ENCODE assay signal across 9 cellular contexts in the genomic region with DNA sequence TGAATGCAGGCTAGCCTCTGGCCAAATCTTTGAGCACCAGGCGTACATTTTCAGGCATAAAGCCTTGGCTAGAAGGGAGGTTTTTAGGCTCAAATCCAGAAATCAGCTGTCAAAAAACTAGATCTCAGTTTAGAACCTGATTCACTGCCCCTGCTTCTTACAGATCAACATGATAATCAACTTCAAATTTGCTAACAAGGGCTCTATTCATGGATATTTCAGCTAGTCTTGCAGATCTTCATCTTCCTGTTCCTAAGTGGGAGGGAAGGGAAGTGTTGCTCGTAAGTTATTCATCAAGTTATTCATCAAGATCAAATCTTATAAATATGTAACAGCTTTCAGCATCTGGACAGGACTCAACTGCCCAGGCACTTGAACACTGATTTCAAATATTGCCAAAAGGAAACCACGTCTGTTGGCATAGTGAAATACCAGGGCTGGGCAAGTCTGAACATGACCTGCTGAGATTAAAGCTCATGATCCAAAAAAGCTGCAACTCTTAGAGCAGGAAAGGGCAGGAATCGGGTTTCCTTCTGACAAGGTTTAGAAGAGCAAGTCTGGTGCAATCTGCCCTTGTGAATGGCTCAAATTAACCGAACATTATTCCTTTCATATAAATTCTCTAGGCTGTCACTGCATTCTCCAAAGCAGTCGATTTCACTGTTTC.
DNase-seq lines count a peak whose midpoint lies in the region; ATAC-seq and TF ChIP-seq lines count a peak whose summit lies in the region.
"Had no signal": no experiment of that assay in that cellular context is flagged by ENCODE, and none has a peak within 500 bp of the region (broad histone marks: within the 10 kb centered on the region; RNA-seq: fewer than 3 reads in every experiment).

No MANE protein-coding gene starts in this region.

- no peak for TF ChIP-seq EP300 in sigmoid colon (IDR thresholded peaks at IDR 0.05)

- TF ChIP-seq POLR2A in sigmoid colon (IDR thresholded peaks at IDR 0.05), result no peak

- H3K27ac Mint-ChIP-seq in activated CD8-positive, alpha-beta T cell treated with anti-CD3 and anti-CD28 coated beads for 36 hours, result no peak overlapping the region

- TF ChIP-seq CTCF in heart right ventricle (IDR thresholded peaks at IDR 0.05) (no peak), sigmoid colon (IDR thresholded peaks at IDR 0.05) (no peak)
- no peak for TF ChIP-seq CTCF in activated CD8-positive, alpha-beta T cell treated with anti-CD3 and anti-CD28 coated beads for 36 hours (IDR thresholded peaks at IDR 0.05)

- DNase-seq in NOMO-1 (lab: John Stamatoyannopoulos, UW; ENCODE audit: unreplicated experiment in 2 of 2), result peak; percentile 27 to 63
- no peak for DNase-seq in NOMO-1 treated with dmso at 0.1 percent for 144 hours (lab: John Stamatoyannopoulos, UW; ENCODE audit: unreplicated experiment)
- DNase-seq in heart right ventricle, result no peak
- DNase-seq in sigmoid colon, result no peak
- DNase-seq in GM19238 (ENCODE audit: insufficient read length, low spot score), result no peak
- DNase-seq in activated CD8-positive, alpha-beta T cell treated with anti-CD3 and anti-CD28 coated beads for 36 hours, result no peak

- no peaks in the 10 kb centered on the region for H3K27me3 ChIP-seq in heart right ventricle
- no peaks in the 10 kb centered on the region for H3K27me3 ChIP-seq in sigmoid colon
- H3K27me3 ChIP-seq: BLaER1 treated with 17β-estradiol and CSF1 and Interleukin-3, amounts not matched to agents 10 nM and 100 nM had no signal

- CTCF ChIA-PET in activated CD8-positive, alpha-beta T cell treated with anti-CD3 and anti-CD28 coated beads for 36 hours (lab: Charles Lee), result no interaction called here

- no peaks in the 10 kb centered on the region for H3K27me3 Mint-ChIP-seq in activated CD8-positive, alpha-beta T cell treated with anti-CD3 and anti-CD28 coated beads for 36 hours

- ATAC-seq in SK-N-SH treated with all-trans-retinoic acid at 6 μM for 48 hours (peak; percentile 84), heart right ventricle (peak in 6 of 8 donors; percentile 31 to 64 (median 48)), HG02981 (IDR thresholded peaks at IDR 0.05; ENCODE audit: unreplicated experiment) (no peak)
- ATAC-seq in activated CD8-positive, alpha-beta T cell treated with anti-CD3 and anti-CD28 coated beads for 36 hours, result no peak

- intact Hi-C loops in heart right ventricle (cut with DNase I) (loop anchor here in 2 of 10 donors (5.0 to 10.0 kb wide), 2 partner anchors 176 to 183 kb away; no protein-coding TSS in a partner anchor), sigmoid colon (cut with DNase I) (loop anchor here (5.0 to 10.0 kb wide), 2 partner anchors 196 to 273 kb away; no protein-coding TSS in a partner anchor)
- intact Hi-C loops in activated CD8-positive, alpha-beta T cell treated with anti-CD3 and anti-CD28 coated beads for 36 hours (cut with micrococcal nuclease), result no loop called here

- H3K4me3 ChIP-seq in heart right ventricle, result peak overlapping the region in 5 of 10 donors; percentile 2 to 20 (median 7)
- H3K4me3 ChIP-seq in sigmoid colon, result peak overlapping the region; percentile 2 to 29 (median 17)
- H3K4me3 ChIP-seq: BLaER1 treated with 17β-estradiol and CSF1 and Interleukin-3, amounts not matched to agents 10 nM and 100 nM had no signal

- H3K27ac ChIP-seq in heart right ventricle (peak overlapping the region in 6 of 10 donors; percentile 2 to 61 (median 12)), sigmoid colon (peak overlapping the region; percentile 50 to 74 (median 55))

- H3K36me3 ChIP-seq in heart right ventricle, result no peaks in the 10 kb centered on the region
- no peaks in the 10 kb centered on the region for H3K36me3 ChIP-seq in sigmoid colon
- H3K36me3 ChIP-seq: BLaER1 treated with 17β-estradiol and CSF1 and Interleukin-3, amounts not matched to agents 10 nM and 100 nM had no signal

- POLR2A ChIA-PET in activated CD8-positive, alpha-beta T cell treated with anti-CD3 and anti-CD28 coated beads for 36 hours (lab: Charles Lee), result no interaction called here

- H3K9me3 Mint-ChIP-seq in activated CD8-positive, alpha-beta T cell treated with anti-CD3 and anti-CD28 coated beads for 36 hours, result no peaks in the 10 kb centered on the region

- H3K36me3 Mint-ChIP-seq in activated CD8-positive, alpha-beta T cell treated with anti-CD3 and anti-CD28 coated beads for 36 hours (ENCODE audit: low read depth), result no peaks in the 10 kb centered on the region

- H3K4me1 Mint-ChIP-seq in activated CD8-positive, alpha-beta T cell treated with anti-CD3 and anti-CD28 coated beads for 36 hours (ENCODE audit: low read depth), result no peaks in the 10 kb centered on the region

- peaks cover 0 to 49% (median 17%) of the 10 kb centered on the region in 9 donors for H3K4me1 ChIP-seq in heart right ventricle
- peaks cover 0 to 76% (median 38%) of the 10 kb centered on the region in 4 donors for H3K4me1 ChIP-seq in sigmoid colon

- H3K9me3 ChIP-seq in heart right ventricle (no peaks in the 10 kb centered on the region), sigmoid colon (no peaks in the 10 kb centered on the region)
- H3K9me3 ChIP-seq: BLaER1 treated with 17β-estradiol and CSF1 and Interleukin-3, amounts not matched to agents 10 nM and 100 nM had no signal

- H3K4me3 Mint-ChIP-seq in activated CD8-positive, alpha-beta T cell treated with anti-CD3 and anti-CD28 coated beads for 36 hours, result no peak overlapping the region

- WGBS in heart right ventricle, 2 donors, result 29 to 42% methylated on average over 6 of the region's 6 CpGs
- WGBS in sigmoid colon, 2 donors, result 64 to 72% methylated on average over 6 of the region's 6 CpGs

TF ChIP-seq in SK-N-SH treated with all-trans-retinoic acid at 6 μM for 48 hours, 23 proteins besides CTCF, POLR2A, EP300 and RAD21:
- TF ChIP-seq, protein P1, sequence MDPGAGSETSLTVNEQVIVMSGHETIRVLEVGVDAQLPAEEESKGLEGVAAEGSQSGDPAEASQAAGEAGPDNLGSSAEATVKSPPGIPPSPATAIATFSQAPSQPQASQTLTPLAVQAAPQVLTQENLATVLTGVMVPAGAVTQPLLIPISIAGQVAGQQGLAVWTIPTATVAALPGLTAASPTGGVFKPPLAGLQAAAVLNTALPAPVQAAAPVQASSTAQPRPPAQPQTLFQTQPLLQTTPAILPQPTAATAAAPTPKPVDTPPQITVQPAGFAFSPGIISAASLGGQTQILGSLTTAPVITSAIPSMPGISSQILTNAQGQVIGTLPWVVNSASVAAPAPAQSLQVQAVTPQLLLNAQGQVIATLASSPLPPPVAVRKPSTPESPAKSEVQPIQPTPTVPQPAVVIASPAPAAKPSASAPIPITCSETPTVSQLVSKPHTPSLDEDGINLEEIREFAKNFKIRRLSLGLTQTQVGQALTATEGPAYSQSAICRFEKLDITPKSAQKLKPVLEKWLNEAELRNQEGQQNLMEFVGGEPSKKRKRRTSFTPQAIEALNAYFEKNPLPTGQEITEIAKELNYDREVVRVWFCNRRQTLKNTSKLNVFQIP (CRISPR knock-in tag; IDR thresholded peaks at IDR 0.05; ENCODE audit: borderline replicate concordance, low read depth), result peak; percentile 4; the same call in 1 of the 2 replicates
- TF ChIP-seq CREB5 (CRISPR knock-in tag; IDR thresholded peaks at IDR 0.05; ENCODE audit: low read depth), result no peak

Comparison
In these comparisons a context has a peak if more than half of its experiments do, and no peak if none do; other contexts are left out.
1. DNase-seq: peak in NOMO-1 (2 of 2); none in NOMO-1 treated with dmso at 0.1 percent for 144 hours (single experiment), heart right ventricle (0 of 2), sigmoid colon (single experiment), GM19238 (single experiment) and activated CD8-positive, alpha-beta T cell treated with anti-CD3 and anti-CD28 coated beads for 36 hours (single experiment).
2. ATAC-seq: peak in SK-N-SH treated with all-trans-retinoic acid at 6 μM for 48 hours (single experiment) and heart right ventricle (6 of 8); none in HG02981 (single experiment) and activated CD8-positive, alpha-beta T cell treated with anti-CD3 and anti-CD28 coated beads for 36 hours (single experiment).